8 cellular contexts compared by ENCODE assay signal in the genomic region with DNA sequence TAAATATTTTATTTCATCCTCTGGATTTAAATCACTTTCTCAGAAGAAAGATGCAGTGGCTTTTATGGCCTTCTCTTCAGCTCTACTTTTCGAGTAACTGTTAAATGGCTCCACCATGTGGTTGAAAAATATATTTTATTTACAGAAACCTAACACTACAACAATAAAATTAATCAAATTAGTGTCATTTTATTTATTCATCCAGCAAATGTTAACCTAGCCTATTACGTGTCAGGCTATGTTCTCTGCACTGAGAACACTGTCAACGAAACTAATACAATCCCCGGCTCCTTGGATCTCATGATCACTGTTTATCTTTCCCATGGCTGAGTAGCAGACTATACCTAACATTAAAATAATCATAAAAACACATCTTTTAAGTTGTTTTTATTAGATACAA.
DNase-seq lines count a peak whose midpoint lies in the region; ATAC-seq and TF ChIP-seq lines count a peak whose summit lies in the region.

No MANE protein-coding gene starts in this region.

- no peaks in the 10 kb centered on the region for H4K20me1 ChIP-seq in SK-N-SH (ENCODE audit: insufficient read depth)

- no peak overlapping the region for H3K4me2 ChIP-seq in SK-N-SH

- no peak overlapping the region for H3K27ac Mint-ChIP-seq in activated naive CD4-positive, alpha-beta T cell treated with anti-CD3 and anti-CD28 coated beads, Interleukin-2, amount 50 U/mL, for 72 hours

- TF ChIP-seq RAD21 in SK-N-SH (IDR thresholded peaks at IDR 0.05; ENCODE audit: low read length) = peak; percentile 66

- no peak overlapping the region for H3K27ac ChIP-seq in SK-N-SH (ENCODE audit: low read depth in 2 of 2, low read length in 1 of 2)

- H3K79me2 ChIP-seq in SK-N-SH (ENCODE audit: insufficient read depth) = no peaks in the 10 kb centered on the region

- no peaks in the 10 kb centered on the region for H3K4me1 ChIP-seq in SK-N-SH (ENCODE audit: control insufficient read depth in 1 of 2, insufficient read depth in 2 of 2, low read depth in 1 of 2, low read length in 1 of 2)

- TF ChIP-seq CTCF in GM12872 (IDR thresholded peaks at IDR 0.05; ENCODE audit: insufficient read depth, low read depth, low read length) (peak; percentile 38; the same call in 1 of the 3 replicates), SK-N-SH (IDR thresholded peaks at IDR 0.05) (peak; percentile 65)

- no peaks in the 10 kb centered on the region; the same call in 1 of the 2 replicates for H3K27me3 ChIP-seq in SK-N-SH (ENCODE audit: insufficient read depth)

- no peak for TF ChIP-seq EP300 in SK-N-SH (IDR thresholded peaks at IDR 0.05; ENCODE audit: borderline replicate concordance in 1 of 2, low read depth in 1 of 2, low read length in 1 of 2)

- POLR2A ChIA-PET in SK-N-SH (lab: Yijun Ruan, JAX) = no interaction called here

- no peaks in the 10 kb centered on the region for H3K36me3 Mint-ChIP-seq in activated naive CD4-positive, alpha-beta T cell treated with anti-CD3 and anti-CD28 coated beads, Interleukin-2, amount 50 U/mL, for 72 hours

- H3K9ac ChIP-seq in SK-N-SH = no peak overlapping the region

- no peaks in the 10 kb centered on the region for H3K9me2 ChIP-seq in SK-N-SH

- no peak overlapping the region for H3K4me3 ChIP-seq in Jurkat, Clone E6-1 (ENCODE audit: low read length)
- H3K4me3 ChIP-seq in SK-N-SH (ENCODE audit: low read depth in 2 of 2, low read length in 1 of 2) = no peak overlapping the region; a peak in 1 of 4 replicates

- no peak for ATAC-seq in HG02642 (IDR thresholded peaks at IDR 0.05; ENCODE audit: poor library complexity, unreplicated experiment)
- no peak for ATAC-seq in GM21447 (IDR thresholded peaks at IDR 0.05; ENCODE audit: unreplicated experiment)
- ATAC-seq in activated naive CD4-positive, alpha-beta T cell treated with anti-CD3 and anti-CD28 coated beads, Interleukin-2, amount 50 U/mL, for 72 hours = no peak

- CTCF ChIA-PET in SK-N-SH (lab: Yijun Ruan, JAX) = interaction anchor here (0.6 to 2.8 kb wide), 30 partner anchors 10 to 692 kb away, joined by 3 to 50 read pairs (median 4); no protein-coding TSS in a partner anchor

- DNase-seq in A172 (ENCODE audit: low spot score) = peak; percentile 32
- DNase-seq in Jurkat, Clone E6-1 (ENCODE audit: low read depth, low spot score) = peak; percentile 4
- peak; percentile 4 for DNase-seq in SK-N-SH
- peak; percentile 6 for DNase-seq in hepatic stellate cell (ENCODE audit: low spot score)
- DNase-seq in activated naive CD4-positive, alpha-beta T cell treated with anti-CD3 and anti-CD28 coated beads, Interleukin-2, amount 50 U/mL, for 72 hours (ENCODE audit: low spot score in 2 of 2) = no peak

- H3K36me3 ChIP-seq in SK-N-SH (replicated peaks in 1 of 2; ENCODE audit: control insufficient read depth in 1 of 2, insufficient read depth in 2 of 2, low read length in 1 of 2) = no peaks in the 10 kb centered on the region

- peaks cover 4% of the 10 kb centered on the region for H3F3A ChIP-seq in SK-N-SH (replicated peaks; ENCODE audit: insufficient read depth)

- H3K9me3 ChIP-seq in SK-N-SH = no peaks in the 10 kb centered on the region

- 1% methylated on average over 4 of the region's 4 CpGs for WGBS in SK-N-SH (ENCODE audit: low lambda C conversion rate)

- H3K9me3 Mint-ChIP-seq in activated naive CD4-positive, alpha-beta T cell treated with anti-CD3 and anti-CD28 coated beads, Interleukin-2, amount 50 U/mL, for 72 hours = peaks cover 0 to 3% of the 10 kb centered on the region in 2 donors

- H2AFZ ChIP-seq in SK-N-SH (ENCODE audit: low read depth) = no peak overlapping the region

TF ChIP-seq in SK-N-SH, 30 proteins besides CTCF, POLR2A, EP300 and RAD21:
- no peak for TF ChIP-seq MXI1 (IDR thresholded peaks at IDR 0.05; ENCODE audit: low read depth, low read length)
- no peak for TF ChIP-seq POLR2AphosphoS5 (IDR thresholded peaks at IDR 0.05; ENCODE audit: low read depth, low read length)
- TF ChIP-seq FOSL2 (IDR thresholded peaks at IDR 0.05; ENCODE audit: borderline replicate concordance, low read depth) = no peak
- TF ChIP-seq SMC3 (IDR thresholded peaks at IDR 0.05; ENCODE audit: low read depth, low read length) = peak; percentile 26; the same call in 1 of the 2 replicates

Comparison
In these comparisons a context has a peak if more than half of its experiments do, and no peak if none do; other contexts are left out.
1. DNase-seq: peak in A172 (single experiment), Jurkat, Clone E6-1 (single experiment), SK-N-SH (single experiment) and hepatic stellate cell (single experiment); none in activated naive CD4-positive, alpha-beta T cell treated with anti-CD3 and anti-CD28 coated beads, Interleukin-2, amount 50 U/mL, for 72 hours (0 of 2).